8 cellular contexts compared by ENCODE assay signal in genomic region chr7:139916717-139917395, GRCh38.
DNase-seq lines count a peak whose midpoint lies in the region; ATAC-seq and TF ChIP-seq lines count a peak whose summit lies in the region.

No MANE protein-coding gene starts in this region.

- POLR2A ChIA-PET in T-cell (lab: Charles Lee): interaction anchor here in 1 of 2 donors (0.6 kb wide), 1 partner anchor 292 kb away, joined by 3 read pairs; no protein-coding TSS in a partner anchor

- intact Hi-C loops in left ventricle myocardium inferior (cut with micrococcal nuclease) (no loop called here), left ventricle myocardium superior (cut with micrococcal nuclease) (no loop called here), transverse colon (cut with DNase I; ENCODE audit: low total_unique reads) (no loop called here)

- ATAC-seq in left ventricle myocardium superior (no peak), HG02938 (IDR thresholded peaks at IDR 0.05; ENCODE audit: unreplicated experiment) (peak; percentile 68), T-cell (replicated peaks in 1 of 4) (peak in 1 of 4 experiments; percentile 12)

- H3K4me1 ChIP-seq in left ventricle myocardium inferior (peaks cover 42% of the 10 kb centered on the region), transverse colon (peaks cover 0 to 17% (median 10%) of the 10 kb centered on the region in 4 donors)

- in situ Hi-C loops in transverse colon (cut with MboI; ENCODE audit: low pct_ligation_motif_present in 1 of 4, low pct_unique_long_range_greater_than_20kb in 1 of 4, low sequenced_read_pairs in 3 of 4): no loop called here

- H3K9me3 ChIP-seq in left ventricle myocardium inferior (replicated peaks): no peaks in the 10 kb centered on the region
- H3K9me3 ChIP-seq in transverse colon: no peaks in the 10 kb centered on the region

- H3K36me3 ChIP-seq in left ventricle myocardium inferior (no peaks in the 10 kb centered on the region), transverse colon (no peaks in the 10 kb centered on the region)

- H3K4me3 ChIP-seq in left ventricle myocardium inferior (no peak overlapping the region), transverse colon (no peak overlapping the region)

- H3K27me3 Mint-ChIP-seq in T-cell (peaks cover 0 to 2% of the 10 kb centered on the region in 2 donors), nephron progenitor cell (ENCODE audit: low read depth, poor library complexity) (peaks cover 15% of the 10 kb centered on the region)

- peak overlapping the region; percentile 37 for H3K27ac ChIP-seq in left ventricle myocardium inferior (replicated peaks)
- H3K27ac ChIP-seq in transverse colon: peak overlapping the region; percentile 25 to 76 (median 64)

- peaks cover 0 to 17% (median 17%) of the 10 kb centered on the region in 3 donors for H3K4me1 Mint-ChIP-seq in T-cell
- H3K4me1 Mint-ChIP-seq in nephron progenitor cell: peaks cover 8% of the 10 kb centered on the region

- H3K4me3 Mint-ChIP-seq in T-cell: no peak overlapping the region
- no peak overlapping the region for H3K4me3 Mint-ChIP-seq in nephron progenitor cell

- no peaks in the 10 kb centered on the region for H3K27me3 ChIP-seq in left ventricle myocardium inferior (ENCODE audit: low read depth)
- H3K27me3 ChIP-seq in transverse colon: no peaks in the 10 kb centered on the region

- CTCF ChIA-PET in T-cell (lab: Charles Lee): interaction anchor here in 1 of 2 donors (0.6 kb wide), 1 partner anchor 1914 kb away, joined by 4 read pairs; no protein-coding TSS in a partner anchor

- TF ChIP-seq CTCF in left ventricle myocardium inferior (IDR thresholded peaks at IDR 0.05; ENCODE audit: borderline replicate concordance) (no peak), transverse colon (IDR thresholded peaks at IDR 0.05) (no peak), nephron progenitor cell (IDR thresholded peaks at IDR 0.05) (no peak)

- DNase-seq in left ventricle myocardium inferior (no peak), left ventricle myocardium superior (no peak), T-cell (peak in 2 of 34 experiments; percentile 11 to 21), transverse colon (peak; percentile 37), NCI-H748 (lab: John Stamatoyannopoulos, UW; ENCODE audit: unreplicated experiment) (no peak), nephron progenitor cell (no peak)
- no peak for DNase-seq in central memory CD4-positive, alpha-beta T cell

- H3K27ac Mint-ChIP-seq in T-cell (peak overlapping the region; percentile 40 to 70), nephron progenitor cell (no peak overlapping the region)

- TF ChIP-seq POLR2A in transverse colon (IDR thresholded peaks at IDR 0.05): no peak

- 72 to 92% methylated on average over 4 to 10 of the region's 10 CpGs for WGBS in transverse colon (ENCODE audit: low coverage in 1 of 2), 2 donors

- H3K36me3 Mint-ChIP-seq in T-cell (peaks cover 13% of the 10 kb centered on the region), nephron progenitor cell (ENCODE audit: low read depth) (no peaks in the 10 kb centered on the region)

- no peak for TF ChIP-seq EP300 in transverse colon (IDR thresholded peaks at IDR 0.05; ENCODE audit: low read depth)

- H3K9me3 Mint-ChIP-seq in T-cell: no peaks in the 10 kb centered on the region
- H3K9me3 Mint-ChIP-seq in nephron progenitor cell: no peaks in the 10 kb centered on the region
